In the genomic region with DNA sequence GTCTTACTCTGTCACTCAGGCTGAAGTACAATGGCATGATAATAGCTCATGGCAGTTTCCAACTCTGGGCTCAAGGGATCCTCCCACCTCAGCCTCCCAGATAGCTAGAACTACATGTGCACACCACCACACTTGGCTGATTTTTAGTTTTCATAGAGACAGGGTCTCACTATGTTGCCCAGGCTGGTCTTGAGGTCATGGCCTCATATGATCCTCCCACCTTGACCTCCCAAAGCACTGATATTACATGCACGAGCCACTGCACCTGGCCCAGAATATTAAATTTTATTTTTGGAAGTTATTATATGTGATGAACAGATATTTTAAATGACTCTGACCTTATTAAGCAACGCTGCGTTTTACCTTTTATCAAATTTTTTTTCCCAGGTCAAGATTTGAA, we compare ENCODE assay signal across 24 cellular contexts.
DNase-seq lines count a peak whose midpoint lies in the region; ATAC-seq, FAIRE-seq and TF ChIP-seq lines count a peak whose summit lies in the region.
"Had no signal": no experiment of that assay in that cellular context is flagged by ENCODE, and none has a peak within 500 bp of the region (broad histone marks: within the 10 kb centered on the region; RNA-seq: fewer than 3 reads in every experiment).

No MANE protein-coding gene starts in this region.

- no peaks in the 10 kb centered on the region for H3K4me1 ChIP-seq in HepG2 (ENCODE audit: insufficient read depth, low read length)
- no peaks in the 10 kb centered on the region for H3K4me1 ChIP-seq in right lobe of liver
- no peaks in the 10 kb centered on the region for H3K4me1 ChIP-seq in SJCRH30
- H3K4me1 ChIP-seq: BE2C had no signal

- TF ChIP-seq RAD21 in HepG2 (CRISPR knock-in tag; IDR thresholded peaks at IDR 0.05): no peak

- H3K27me3 Mint-ChIP-seq in WTC11 (ENCODE audit: low read depth): no peaks in the 10 kb centered on the region
- H3K27me3 Mint-ChIP-seq: CD4-positive, alpha-beta memory T cell; CD4-positive, CD25-positive, alpha-beta regulatory T cell had no signal

- no peak overlapping the region for H3K27ac Mint-ChIP-seq in WTC11
- H3K27ac Mint-ChIP-seq: CD4-positive, alpha-beta memory T cell had no signal

- no peak overlapping the region for H3K4me3 Mint-ChIP-seq in WTC11
- H3K4me3 Mint-ChIP-seq: CD14-positive monocyte; CD4-positive, alpha-beta memory T cell; CD4-positive, CD25-positive, alpha-beta regulatory T cell; CD8-positive, alpha-beta memory T cell had no signal

- in situ Hi-C loops in HepG2 (cut with HindIII; ENCODE audit: extremely low pct_ligation_motif_present, low pct_unique_long_range_greater_than_20kb): no loop called here

- H3K4me3 ChIP-seq in HepG2 (replicated peaks in 1 of 3; ENCODE audit: insufficient read depth in 1 of 3, low read depth in 2 of 3, low read length in 3 of 3): no peak overlapping the region
- H3K4me3 ChIP-seq in right lobe of liver: no peak overlapping the region
- H3K4me3 ChIP-seq in SJCRH30: no peak overlapping the region
- H3K4me3 ChIP-seq: BLaER1, GM12878 had no signal

- H3K36me3 ChIP-seq in HepG2 (replicated peaks in 1 of 2; ENCODE audit: control insufficient read depth in 1 of 2, insufficient read depth in 2 of 2, low read length in 2 of 2) (peaks cover 6 to 21% of the 10 kb centered on the region in 2 experiments; a peak in 4 of 5 replicates), right lobe of liver (peaks cover 0 to 22% (median 11%) of the 10 kb centered on the region in 4 donors), SJCRH30 (peaks cover 40% of the 10 kb centered on the region)

- intact Hi-C loops in HepG2 (cut with micrococcal nuclease; ENCODE audit: unreplicated experiment) (no loop called here), right lobe of liver (cut with DNase I) (no loop called here)

- H3K9me3 ChIP-seq in HepG2 (ENCODE audit: low read length) (no peaks in the 10 kb centered on the region), right lobe of liver (no peaks in the 10 kb centered on the region), SJCRH30 (replicated peaks) (no peaks in the 10 kb centered on the region)
- H3K9me3 ChIP-seq: BE2C had no signal

- no peaks in the 10 kb centered on the region for H3K4me1 Mint-ChIP-seq in WTC11
- H3K4me1 Mint-ChIP-seq: CD14-positive monocyte had no signal

- DNase-seq in HepG2 (ENCODE audit: low spot score) (no peak), right lobe of liver (no peak), WTC11 (ENCODE audit: low spot score) (no peak), SJCRH30 (no peak)
- DNase-seq: ACHN; BE2C; C1 segment of cervical spinal cord; CD4-positive, alpha-beta memory T cell; CD4-positive, CD25-positive, alpha-beta regulatory T cell; CD8-positive, alpha-beta memory T cell; COR-L47; DMS 273 treated with DMSO at 0.1 percent for 48 hours; DMS153; DMS53; DMS79; DND-41; EL; GDM1 had no signal

- TF ChIP-seq CTCF in HepG2 (CRISPR knock-in tag; IDR thresholded peaks at IDR 0.05): no peak
- TF ChIP-seq CTCF in right lobe of liver (IDR thresholded peaks at IDR 0.05): no peak
- no peak for TF ChIP-seq CTCF in WTC11 (IDR thresholded peaks at IDR 0.05)

- TF ChIP-seq POLR2A in HepG2 (IDR thresholded peaks at IDR 0.05; ENCODE audit: insufficient read depth in 1 of 2, low read depth in 2 of 2, low read length in 2 of 2) (no peak), right lobe of liver (IDR thresholded peaks at IDR 0.05) (no peak)

- POLR2A ChIA-PET in HepG2 (lab: Yijun Ruan, JAX) (interaction anchor here (0.6 kb wide), 1 partner anchor 43 kb away, joined by 3 read pairs; no protein-coding TSS in a partner anchor), WTC11 (lab: Charles Lee) (interaction anchor here (0.5 kb wide), 1 partner anchor 215 kb away, joined by 3 read pairs; no protein-coding TSS in a partner anchor)

- CTCF ChIA-PET in HepG2 (lab: Yijun Ruan, JAX; ENCODE audit: low intra/inter-chr PET ratio, low total read pairs): no interaction called here
- CTCF ChIA-PET in WTC11 (lab: Charles Lee): no interaction called here

- BruUV-seq in HepG2 (replicated peaks; lab: Mats Ljungman, UMichigan): no TSS peak

- peaks cover 29% of the 10 kb centered on the region for H3K36me3 Mint-ChIP-seq in WTC11

- no peaks in the 10 kb centered on the region for H3K9me3 Mint-ChIP-seq in WTC11
- H3K9me3 Mint-ChIP-seq: CD14-positive monocyte; CD4-positive, alpha-beta memory T cell; CD4-positive, CD25-positive, alpha-beta regulatory T cell; CD8-positive, alpha-beta memory T cell had no signal

- H2AFZ ChIP-seq in HepG2 (ENCODE audit: low read length): no peak overlapping the region

- H4K20me1 ChIP-seq in HepG2 (ENCODE audit: insufficient read depth, low read length): no peaks in the 10 kb centered on the region

- H3K27ac ChIP-seq in HepG2 (ENCODE audit: extremely low read length, insufficient read depth, low read length) (no peak overlapping the region), right lobe of liver (no peak overlapping the region), SJCRH30 (no peak overlapping the region)
- H3K27ac ChIP-seq: 22Rv1, BLaER1 had no signal

- WGBS in HepG2 (ENCODE audit: low lambda C conversion rate): 97% methylated on average over 3 of the region's 3 CpGs
- 86% methylated on average over 3 of the region's 3 CpGs for WGBS in right lobe of liver (ENCODE audit: insufficient coverage, low coverage, low lambda C conversion rate, missing lambda C conversion rate)

- TF ChIP-seq EP300 in HepG2 (IDR thresholded peaks at IDR 0.05; ENCODE audit: low read depth in 2 of 2, low read length in 2 of 2) (no peak), HepG2 (CRISPR knock-in tag; IDR thresholded peaks at IDR 0.05; ENCODE audit: borderline replicate concordance) (no peak)

- no peaks in the 10 kb centered on the region for H3K27me3 ChIP-seq in HepG2 (ENCODE audit: control insufficient read depth in 1 of 2, insufficient read depth in 2 of 2, low read length in 2 of 2)
- H3K27me3 ChIP-seq in right lobe of liver: no peaks in the 10 kb centered on the region
- H3K27me3 ChIP-seq in SJCRH30: no peaks in the 10 kb centered on the region
- H3K27me3 ChIP-seq: BE2C, BLaER1 had no signal

- H3K9ac ChIP-seq in HepG2 (ENCODE audit: insufficient read depth, low read depth, low read length): no peak overlapping the region
- H3K9ac ChIP-seq: BLaER1 had no signal

- FAIRE-seq in HepG2 (lab: Jason Lieb, UNC): no peak
- FAIRE-seq: GM12878, GM19239 had no signal

- H3K4me2 ChIP-seq in HepG2 (ENCODE audit: low read depth, low read length): no peak overlapping the region
- H3K4me2 ChIP-seq: BLaER1 had no signal

- H3K79me2 ChIP-seq in HepG2 (ENCODE audit: insufficient read depth, low read length): no peaks in the 10 kb centered on the region

- ATAC-seq in HepG2: no peak
- ATAC-seq in right lobe of liver: no peak
- ATAC-seq in WTC11: no peak
- ATAC-seq in GM19351 (IDR thresholded peaks at IDR 0.05; ENCODE audit: unreplicated experiment): no peak
- ATAC-seq: GM12878 had no signal

TF ChIP-seq in HepG2, 621 proteins besides CTCF, POLR2A, EP300 and RAD21:
- TF ChIP-seq ZNF121 (CRISPR knock-in tag; IDR thresholded peaks at IDR 0.05) (peak; percentile 55; the same call in 1 of the 2 replicates), ZBTB39 (CRISPR knock-in tag; IDR thresholded peaks at IDR 0.05) (no peak)

TF ChIP-seq in WTC11, 78 proteins besides CTCF, POLR2A, EP300 and RAD21:
- TF ChIP-seq ZNF121 (CRISPR knock-in tag; IDR thresholded peaks at IDR 0.05) (peak; percentile 61; the same call in 1 of the 2 replicates), NR3C1 (CRISPR knock-in tag; conservative IDR thresholded peaks at IDR 0.05; ENCODE audit: low read depth) (no peak)

Comparison
In these comparisons a context has a peak if more than half of its experiments do, and no peak if none do; other contexts are left out.
1. Of the 50 proteins assayed by ChIP-seq in both HepG2 and WTC11: peak only in HepG2: none; only in WTC11: none; in both: ZNF121; in neither: 49.